ENCODE assay signal across 7 cellular contexts in genomic region chr14:73713206-73713803, GRCh38. TPM values are rescaled to one million over a fixed set of nuclear protein-coding genes. Genes with fewer than 3 reads are reported as not detected.
DNase-seq lines count a peak whose midpoint lies in the region; ATAC-seq and TF ChIP-seq lines count a peak whose summit lies in the region.

No MANE protein-coding gene starts in this region.

- H3K4me1 ChIP-seq in OCI-LY1 (ENCODE audit: insufficient read depth, low read length, severe bottlenecking) (peaks cover 26% of the 10 kb centered on the region), neutrophil (ENCODE audit: control insufficient read depth in 1 of 2, insufficient read depth in 1 of 2, low read depth in 1 of 2, low read length in 1 of 2) (peaks cover 24 to 25% of the 10 kb centered on the region in 2 experiments)

- peaks cover 24% of the 10 kb centered on the region for H3K4me1 Mint-ChIP-seq in endothelial cell (ENCODE audit: unreplicated experiment)

- H2AFZ ChIP-seq in OCI-LY1 (ENCODE audit: low read length): no peak overlapping the region

- no peaks in the 10 kb centered on the region for H3K79me2 ChIP-seq in OCI-LY1 (ENCODE audit: insufficient read depth, low read length)

- H3K27ac Mint-ChIP-seq in endothelial cell (ENCODE audit: unreplicated experiment): peak overlapping the region; percentile 68

- H3K9me3 Mint-ChIP-seq in endothelial cell (ENCODE audit: unreplicated experiment): no peaks in the 10 kb centered on the region

- peak overlapping the region; percentile 81 for H3K9ac ChIP-seq in OCI-LY1 (ENCODE audit: low read length)

- ATAC-seq in GM21447 (IDR thresholded peaks at IDR 0.05; ENCODE audit: unreplicated experiment): peak; percentile 5
- no peak for ATAC-seq in HG03432 (IDR thresholded peaks at IDR 0.05; ENCODE audit: unreplicated experiment)

- H3K27ac ChIP-seq in OCI-LY1 (ENCODE audit: low read depth, low read length, poor library complexity, severe bottlenecking) (peak overlapping the region; percentile 52), neutrophil (no peak overlapping the region)

- peaks cover 16% of the 10 kb centered on the region for H3F3A ChIP-seq in OCI-LY1 (ENCODE audit: insufficient read depth, low read length)

- peaks cover 18% of the 10 kb centered on the region for H3K36me3 Mint-ChIP-seq in endothelial cell (ENCODE audit: low read depth, unreplicated experiment)

- peak overlapping the region; percentile 98 for H3K4me3 Mint-ChIP-seq in endothelial cell (ENCODE audit: unreplicated experiment)

- H3K4me3 ChIP-seq in OCI-LY1 (ENCODE audit: low read depth, low read length, poor library complexity, severe bottlenecking) (peak overlapping the region; percentile 71), neutrophil (ENCODE audit: low read depth in 1 of 2, low read length in 1 of 2) (peak overlapping the region; percentile 77 to 85)

- TF ChIP-seq CTCF in OCI-LY1 (IDR thresholded peaks at IDR 0.05; ENCODE audit: low read length) (no peak), endothelial cell (IDR thresholded peaks at IDR 0.05; ENCODE audit: unreplicated experiment) (no peak), neutrophil (IDR thresholded peaks at IDR 0.05) (no peak)

- peaks cover 20% of the 10 kb centered on the region for H3K27me3 Mint-ChIP-seq in endothelial cell (ENCODE audit: unreplicated experiment)

- peak overlapping the region; percentile 88 for H3K4me2 ChIP-seq in OCI-LY1 (ENCODE audit: low read length)

- H3K36me3 ChIP-seq in OCI-LY1 (ENCODE audit: insufficient read depth, low read length): peaks cover 27% of the 10 kb centered on the region
- peaks cover 28% of the 10 kb centered on the region for H3K36me3 ChIP-seq in neutrophil

- no peaks in the 10 kb centered on the region for H4K20me1 ChIP-seq in OCI-LY1 (ENCODE audit: insufficient read depth, low read length)

- no peaks in the 10 kb centered on the region for H3K9me2 ChIP-seq in OCI-LY1 (ENCODE audit: low read depth, low read length)

- H3K27me3 ChIP-seq in OCI-LY1 (ENCODE audit: insufficient read depth, low read length) (no peaks in the 10 kb centered on the region), neutrophil (peaks cover 46% of the 10 kb centered on the region)

- H3K9me3 ChIP-seq in OCI-LY1 (ENCODE audit: low read length) (no peaks in the 10 kb centered on the region), neutrophil (no peaks in the 10 kb centered on the region)

- no peak for DNase-seq in endothelial cell (ENCODE audit: low spot score)
- DNase-seq in stimulated activated CD8-positive, alpha-beta memory T cell treated with anti-CD3 and anti-CD28 coated beads, Interleukin-4, amount 100 ng/mL, for 48 hours: no peak
- DNase-seq in AG08396 (ENCODE audit: low spot score): no peak

RNA-seq across cellular contexts. Expression of gene PNMA1, which starts 0.9 kb away (rescaled TPM):
- total RNA-seq in endothelial cell (ENCODE audit: unreplicated experiment): 32.7 TPM
